In the genomic region with DNA sequence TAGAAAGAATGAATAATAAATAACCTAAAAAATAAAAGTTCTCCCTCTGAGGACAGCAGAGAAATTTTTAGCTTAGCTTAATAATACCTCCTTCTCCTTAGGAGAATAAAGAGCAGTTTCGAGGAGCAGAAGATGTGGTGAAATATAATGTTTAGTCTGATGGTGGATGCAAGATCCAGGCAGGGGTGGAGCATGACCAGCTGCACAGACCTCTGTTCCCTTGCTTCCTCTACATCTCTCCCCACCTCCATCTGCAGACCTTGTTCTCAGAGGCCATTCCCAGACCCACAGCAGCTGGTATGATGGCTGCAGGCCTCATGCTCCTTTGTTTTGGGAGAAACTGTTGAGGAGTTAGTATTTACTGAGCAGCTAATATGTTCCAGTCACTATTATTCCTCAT, we compare ENCODE assay signal across 9 cellular contexts. TPM values are rescaled to one million over a fixed set of nuclear protein-coding genes. Genes with fewer than 3 reads are reported as not detected.
DNase-seq lines count a peak whose midpoint lies in the region; ATAC-seq and TF ChIP-seq lines count a peak whose summit lies in the region.
"Had no signal": no experiment of that assay in that cellular context is flagged by ENCODE, and none has a peak within 500 bp of the region (broad histone marks: within the 10 kb centered on the region; RNA-seq: fewer than 3 reads in every experiment).

No MANE protein-coding gene starts in this region.

- DNase-seq in A673 (ENCODE audit: low spot score) (no peak), DND-41 (peak; percentile 49), OCI-M1 (lab: John Stamatoyannopoulos, UW) (peak; percentile 46), fibroblast of villous mesenchyme (ENCODE audit: low read depth) (peak; percentile 39)
- DNase-seq in stimulated activated CD8-positive, alpha-beta memory T cell treated with anti-CD3 and anti-CD28 coated beads, Interleukin-4, amount 100 ng/mL, for 48 hours = no peak
- DNase-seq: body of pancreas had no signal

- no peaks in the 10 kb centered on the region for H3K9me3 ChIP-seq in A673 (ENCODE audit: low read depth, low read length, poor library complexity, severe bottlenecking)
- no peaks in the 10 kb centered on the region for H3K9me3 ChIP-seq in DND-41 (ENCODE audit: insufficient read depth, low read length, severe bottlenecking)
- H3K9me3 ChIP-seq: body of pancreas had no signal

- H2AFZ ChIP-seq in DND-41 (ENCODE audit: low read depth, low read length) = no peak overlapping the region

- no peaks in the 10 kb centered on the region for H4K20me1 ChIP-seq in DND-41 (ENCODE audit: insufficient read depth, low read length)

- peak overlapping the region; percentile 70 for H3K4me2 ChIP-seq in DND-41 (ENCODE audit: insufficient read depth, low read length)

- TF ChIP-seq CTCF in A673 (conservative IDR thresholded peaks at IDR 0.05; ENCODE audit: low read depth, low read length) (no peak), DND-41 (IDR thresholded peaks at IDR 0.05; ENCODE audit: borderline replicate concordance, extremely low read depth, low read length, poor library complexity, severe bottlenecking) (no peak), fibroblast of villous mesenchyme (IDR thresholded peaks at IDR 0.05; ENCODE audit: insufficient read depth, low read depth, low read length) (no peak)

- H3K27ac ChIP-seq in A673 (ENCODE audit: low read depth, low read length, poor library complexity, severe bottlenecking) (no peak overlapping the region), DND-41 (ENCODE audit: low read length) (peak overlapping the region; percentile 97; the same call in 1 of the 2 replicates)
- H3K27ac ChIP-seq: body of pancreas had no signal

- CTCF ChIA-PET in A673 (lab: Charles Lee) = no interaction called here

- intact Hi-C loops in A673 (cut with micrococcal nuclease; ENCODE audit: unreplicated experiment) = no loop called here

- H3K79me2 ChIP-seq in DND-41 (ENCODE audit: insufficient read depth, low read length) = peaks cover 24% of the 10 kb centered on the region

- H3K4me1 ChIP-seq in A673 (ENCODE audit: insufficient read depth, low read length, poor library complexity, severe bottlenecking) (peaks cover 5% of the 10 kb centered on the region), DND-41 (ENCODE audit: insufficient read depth, low read length) (peaks cover 37% of the 10 kb centered on the region)

- H3K36me3 ChIP-seq in A673 (ENCODE audit: insufficient read depth, low read length, poor library complexity, severe bottlenecking) = no peaks in the 10 kb centered on the region
- peaks cover 15% of the 10 kb centered on the region; the same call in 1 of the 2 replicates for H3K36me3 ChIP-seq in DND-41 (ENCODE audit: insufficient read depth, low read length)

- peak; percentile 30; the same call in 1 of the 3 replicates for ATAC-seq in DND-41 (ENCODE audit: insufficient read depth, low read depth)
- no peak for ATAC-seq in GM19452 (IDR thresholded peaks at IDR 0.05; ENCODE audit: unreplicated experiment)
- no peak for ATAC-seq in GM18909 (IDR thresholded peaks at IDR 0.05; ENCODE audit: poor library complexity, unreplicated experiment)
- no peak for ATAC-seq in GM21786 (IDR thresholded peaks at IDR 0.05; ENCODE audit: unreplicated experiment)
- ATAC-seq: body of pancreas had no signal

- no TSS peak for BruUV-seq in A673 (replicated peaks; lab: Mats Ljungman, UMichigan)

- H3K4me3 ChIP-seq in A673 (ENCODE audit: low read depth, low read length, poor library complexity, severe bottlenecking) = peak overlapping the region; percentile 52
- peak overlapping the region in 1 of 2 experiments; percentile 47; a peak in 3 of 4 replicates for H3K4me3 ChIP-seq in DND-41 (ENCODE audit: low read depth in 1 of 2, low read length in 2 of 2)
- peak overlapping the region; percentile 82 for H3K4me3 ChIP-seq in fibroblast of villous mesenchyme (ENCODE audit: low read depth, low read length)

- POLR2A ChIA-PET in A673 (lab: Charles Lee; ENCODE audit: low non-redundant PET) = no interaction called here

- H3K27me3 ChIP-seq in A673 (replicated peaks; ENCODE audit: insufficient read depth, low read depth, low read length, poor library complexity) (no peaks in the 10 kb centered on the region), DND-41 (ENCODE audit: insufficient read depth, low read length, poor library complexity) (no peaks in the 10 kb centered on the region)
- H3K27me3 ChIP-seq: body of pancreas had no signal

- H3K9ac ChIP-seq in DND-41 (ENCODE audit: low read depth, low read length) = peak overlapping the region; percentile 72

RNA-seq across cellular contexts. Expression of a gene that starts 1.5 kb away (rescaled TPM):
- total RNA-seq in A673 (2021) (19.1 and 23.2 TPM in 2 replicates), fibroblast of villous mesenchyme (15.1 and 35.4 TPM in 2 replicates)

RNA-seq across cellular contexts. Expression of a gene that starts 16.4 kb away (rescaled TPM):
- total RNA-seq in A673 (2021) (16.3 and 25.5 TPM in 2 replicates), fibroblast of villous mesenchyme (13.2 and 14.7 TPM in 2 replicates)

RNA-seq across cellular contexts. Expression of a gene that starts 35.6 kb away (rescaled TPM):
- 14.2 and 14.8 TPM in 2 replicates for total RNA-seq in A673 (2021)
- 22.5 and 39.3 TPM in 2 replicates for total RNA-seq in fibroblast of villous mesenchyme

Comparison
In these comparisons a context has a peak if more than half of its experiments do, and no peak if none do; other contexts are left out.
1. DNase-seq: peak in DND-41 (single experiment), OCI-M1 (single experiment) and fibroblast of villous mesenchyme (single experiment); none in A673 (single experiment) and stimulated activated CD8-positive, alpha-beta memory T cell treated with anti-CD3 and anti-CD28 coated beads, Interleukin-4, amount 100 ng/mL, for 48 hours (single experiment).